ENCODE assay signal across 1 cellular context in the genomic region with DNA sequence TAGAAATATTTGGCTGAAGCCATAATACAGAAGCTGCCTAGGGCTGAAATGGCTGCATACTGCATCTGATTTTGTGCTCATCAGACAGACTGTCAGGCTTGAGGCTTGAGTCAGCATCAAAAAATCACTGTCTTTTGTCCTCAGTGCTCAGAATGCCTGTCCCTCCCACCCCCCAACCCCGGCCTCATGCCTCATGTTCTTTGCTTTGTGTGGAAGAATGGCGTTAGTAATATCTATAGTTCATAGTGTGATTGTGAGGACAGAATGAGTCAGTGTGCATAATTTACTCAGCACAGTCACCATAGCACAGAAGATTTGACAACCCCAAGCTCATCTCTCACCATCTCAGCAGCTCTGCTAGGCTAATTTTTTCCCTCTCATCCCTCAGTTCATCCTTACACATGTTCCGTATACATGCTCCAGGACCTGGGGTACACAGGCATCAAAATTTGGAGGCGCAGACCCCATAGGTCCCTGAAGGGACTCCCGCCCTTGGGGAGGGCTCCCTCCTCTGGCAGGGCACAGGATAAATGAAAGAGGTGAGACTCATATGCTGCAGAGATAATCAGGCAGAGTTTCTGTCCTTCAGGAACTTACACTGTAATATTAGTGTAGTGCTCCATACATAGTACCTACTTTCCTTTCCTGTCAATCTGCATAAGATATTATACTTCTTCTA.
TF ChIP-seq lines count a peak whose summit lies in the region.

No MANE protein-coding gene starts in this region.

TF ChIP-seq in HepG2, 621 proteins besides CTCF, POLR2A, EP300 and RAD21 (continued from another document):
- TF ChIP-seq, protein P1, sequence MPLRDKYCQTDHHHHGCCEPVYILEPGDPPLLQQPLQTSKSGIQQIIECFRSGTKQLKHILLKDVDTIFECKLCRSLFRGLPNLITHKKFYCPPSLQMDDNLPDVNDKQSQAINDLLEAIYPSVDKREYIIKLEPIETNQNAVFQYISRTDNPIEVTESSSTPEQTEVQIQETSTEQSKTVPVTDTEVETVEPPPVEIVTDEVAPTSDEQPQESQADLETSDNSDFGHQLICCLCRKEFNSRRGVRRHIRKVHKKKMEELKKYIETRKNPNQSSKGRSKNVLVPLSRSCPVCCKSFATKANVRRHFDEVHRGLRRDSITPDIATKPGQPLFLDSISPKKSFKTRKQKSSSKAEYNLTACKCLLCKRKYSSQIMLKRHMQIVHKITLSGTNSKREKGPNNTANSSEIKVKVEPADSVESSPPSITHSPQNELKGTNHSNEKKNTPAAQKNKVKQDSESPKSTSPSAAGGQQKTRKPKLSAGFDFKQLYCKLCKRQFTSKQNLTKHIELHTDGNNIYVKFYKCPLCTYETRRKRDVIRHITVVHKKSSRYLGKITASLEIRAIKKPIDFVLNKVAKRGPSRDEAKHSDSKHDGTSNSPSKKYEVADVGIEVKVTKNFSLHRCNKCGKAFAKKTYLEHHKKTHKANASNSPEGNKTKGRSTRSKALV (CRISPR knock-in tag; IDR thresholded peaks at IDR 0.05), result no peak
- TF ChIP-seq, protein P2, sequence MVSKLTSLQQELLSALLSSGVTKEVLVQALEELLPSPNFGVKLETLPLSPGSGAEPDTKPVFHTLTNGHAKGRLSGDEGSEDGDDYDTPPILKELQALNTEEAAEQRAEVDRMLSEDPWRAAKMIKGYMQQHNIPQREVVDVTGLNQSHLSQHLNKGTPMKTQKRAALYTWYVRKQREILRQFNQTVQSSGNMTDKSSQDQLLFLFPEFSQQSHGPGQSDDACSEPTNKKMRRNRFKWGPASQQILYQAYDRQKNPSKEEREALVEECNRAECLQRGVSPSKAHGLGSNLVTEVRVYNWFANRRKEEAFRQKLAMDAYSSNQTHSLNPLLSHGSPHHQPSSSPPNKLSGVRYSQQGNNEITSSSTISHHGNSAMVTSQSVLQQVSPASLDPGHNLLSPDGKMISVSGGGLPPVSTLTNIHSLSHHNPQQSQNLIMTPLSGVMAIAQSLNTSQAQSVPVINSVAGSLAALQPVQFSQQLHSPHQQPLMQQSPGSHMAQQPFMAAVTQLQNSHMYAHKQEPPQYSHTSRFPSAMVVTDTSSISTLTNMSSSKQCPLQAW (CRISPR knock-in tag; IDR thresholded peaks at IDR 0.05), result no peak
- TF ChIP-seq CAMTA2 (CRISPR knock-in tag; IDR thresholded peaks at IDR 0.05; ENCODE audit: borderline replicate concordance) (no peak), AKNA (CRISPR knock-in tag; IDR thresholded peaks at IDR 0.05; ENCODE audit: borderline replicate concordance) (no peak)
- TF ChIP-seq, protein P3, sequence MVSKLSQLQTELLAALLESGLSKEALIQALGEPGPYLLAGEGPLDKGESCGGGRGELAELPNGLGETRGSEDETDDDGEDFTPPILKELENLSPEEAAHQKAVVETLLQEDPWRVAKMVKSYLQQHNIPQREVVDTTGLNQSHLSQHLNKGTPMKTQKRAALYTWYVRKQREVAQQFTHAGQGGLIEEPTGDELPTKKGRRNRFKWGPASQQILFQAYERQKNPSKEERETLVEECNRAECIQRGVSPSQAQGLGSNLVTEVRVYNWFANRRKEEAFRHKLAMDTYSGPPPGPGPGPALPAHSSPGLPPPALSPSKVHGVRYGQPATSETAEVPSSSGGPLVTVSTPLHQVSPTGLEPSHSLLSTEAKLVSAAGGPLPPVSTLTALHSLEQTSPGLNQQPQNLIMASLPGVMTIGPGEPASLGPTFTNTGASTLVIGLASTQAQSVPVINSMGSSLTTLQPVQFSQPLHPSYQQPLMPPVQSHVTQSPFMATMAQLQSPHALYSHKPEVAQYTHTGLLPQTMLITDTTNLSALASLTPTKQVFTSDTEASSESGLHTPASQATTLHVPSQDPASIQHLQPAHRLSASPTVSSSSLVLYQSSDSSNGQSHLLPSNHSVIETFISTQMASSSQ (IDR thresholded peaks at IDR 0.05; ENCODE audit: low read depth), result no peak
- TF ChIP-seq, protein P3 (CRISPR knock-in tag; IDR thresholded peaks at IDR 0.05; ENCODE audit: borderline replicate concordance), result no peak
